ENCODE assay signal across 8 cellular contexts in the genomic region with DNA sequence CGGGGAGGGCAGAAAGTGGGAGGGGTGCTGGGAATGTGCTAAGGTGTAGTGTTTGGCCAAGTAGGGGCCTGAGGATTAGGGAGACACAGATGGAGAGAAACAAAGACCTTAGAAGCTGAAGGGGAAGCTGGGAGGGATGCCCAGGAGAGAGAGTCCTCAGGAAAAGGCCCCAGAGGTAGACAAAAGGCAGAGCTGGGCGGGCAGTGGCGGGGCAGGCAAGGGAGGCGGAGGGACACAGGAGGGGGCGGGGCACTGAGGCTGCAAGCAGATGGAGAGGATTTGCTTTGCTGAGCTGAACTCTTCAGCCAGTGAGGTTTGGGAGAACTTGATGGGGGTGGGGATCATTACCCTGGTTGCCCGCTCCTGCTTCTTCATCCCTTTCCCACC. TPM values are rescaled to one million over a fixed set of nuclear protein-coding genes. Genes with fewer than 3 reads are reported as not detected.
A peak's percentile ranks its signal among the peaks of the same experiment; 100 is the strongest.
DNase-seq lines count a peak whose midpoint lies in the region; ATAC-seq and TF ChIP-seq lines count a peak whose summit lies in the region.

No MANE protein-coding gene starts in this region.

- H3K9me3 ChIP-seq in colonic mucosa, result no peaks in the 10 kb centered on the region

- peak overlapping the region; percentile 12 to 72 for H3K27ac Mint-ChIP-seq in natural killer cell treated with Interleukin-12 subunit alpha and Interleukin-12 subunit beta and Interleukin-15 and Interleukin-18, amount 100 ng/mL, for 72 hours

- no peaks in the 10 kb centered on the region for H3K36me3 ChIP-seq in colonic mucosa

- H3K4me1 ChIP-seq in colonic mucosa, result peaks cover 15% of the 10 kb centered on the region

- TF ChIP-seq CTCF in colonic mucosa (IDR thresholded peaks at IDR 0.05), result no peak

- no peak for ATAC-seq in natural killer cell treated with Interleukin-12 subunit alpha and Interleukin-12 subunit beta and Interleukin-15 and Interleukin-18, amount 100 ng/mL, for 72 hours
- no peak for ATAC-seq in HG02981 (IDR thresholded peaks at IDR 0.05; ENCODE audit: unreplicated experiment)

- no peaks in the 10 kb centered on the region for H3K9me3 Mint-ChIP-seq in natural killer cell treated with Interleukin-12 subunit alpha and Interleukin-12 subunit beta and Interleukin-15 and Interleukin-18, amount 100 ng/mL, for 72 hours

- peak; percentile 82 for DNase-seq in D341Med (ENCODE audit: low spot score)
- DNase-seq in NCI-H2227 treated with DMSO at 0.1 percent for 48 hours (lab: John Stamatoyannopoulos, UW), result peak; percentile 45
- peak; percentile 70 for DNase-seq in colonic mucosa
- peak; percentile 54 for DNase-seq in natural killer cell treated with Interleukin-12 subunit alpha and Interleukin-12 subunit beta and Interleukin-15 and Interleukin-18, amount 100 ng/mL, for 72 hours (ENCODE audit: low spot score)
- no peak for DNase-seq in activated CD4-positive, alpha-beta T cell treated with anti-CD3 and anti-CD28 coated beads for 48 hours
- DNase-seq in activated T-cell treated with anti-CD3 and anti-CD28 coated beads, Interleukin-2, amount 50 U/mL, for 1 hour, result no peak
- no peak for DNase-seq in H4 (ENCODE audit: low spot score)

- peaks cover 9% of the 10 kb centered on the region for H3K27me3 ChIP-seq in colonic mucosa

- no peak overlapping the region for H3K27ac ChIP-seq in colonic mucosa

- intact Hi-C loops in colonic mucosa (cut with DNase I), result no loop called here

- peak overlapping the region in 1 of 2 donors; percentile 79 for H3K9ac ChIP-seq in colonic mucosa (ENCODE audit: low read depth in 2 of 2, low read length in 2 of 2)

- peaks cover 37 to 55% of the 10 kb centered on the region in 2 donors for H3K4me1 Mint-ChIP-seq in natural killer cell treated with Interleukin-12 subunit alpha and Interleukin-12 subunit beta and Interleukin-15 and Interleukin-18, amount 100 ng/mL, for 72 hours (ENCODE audit: low read depth in 2 of 2)

- no peak overlapping the region for H3K4me3 ChIP-seq in colonic mucosa

- H3K27me3 Mint-ChIP-seq in natural killer cell treated with Interleukin-12 subunit alpha and Interleukin-12 subunit beta and Interleukin-15 and Interleukin-18, amount 100 ng/mL, for 72 hours, result peaks cover 36 to 40% of the 10 kb centered on the region in 2 donors

- no peaks in the 10 kb centered on the region for H3K36me3 Mint-ChIP-seq in natural killer cell treated with Interleukin-12 subunit alpha and Interleukin-12 subunit beta and Interleukin-15 and Interleukin-18, amount 100 ng/mL, for 72 hours

- H3K4me3 Mint-ChIP-seq in natural killer cell treated with Interleukin-12 subunit alpha and Interleukin-12 subunit beta and Interleukin-15 and Interleukin-18, amount 100 ng/mL, for 72 hours, result peak overlapping the region; percentile 93

RNA-seq across cellular contexts. Expression of a gene that starts 2.8 kb away (rescaled TPM):
- total RNA-seq in colonic mucosa, result 100 to 1,000 TPM; 169 to 182 TPM
- total RNA-seq in natural killer cell treated with Interleukin-12 subunit alpha and Interleukin-12 subunit beta and Interleukin-15 and Interleukin-18, amount 100 ng/mL, for 72 hours, result 10 to 100 TPM; 50.4 to 93.8 TPM
- 122 and 133 TPM in 2 replicates for total RNA-seq in H4 (2014; rRNA removed; shearing (Covaris generic))

RNA-seq across cellular contexts. Expression of a gene that starts 3.3 kb away (rescaled TPM):
- total RNA-seq in colonic mucosa, result 1 to 10 TPM; 1.0 to 1.2 TPM
- 100 to 1,000 TPM in 1 of 2 donors, 10 to 100 TPM in 1; 78.2 to 365 TPM for total RNA-seq in natural killer cell treated with Interleukin-12 subunit alpha and Interleukin-12 subunit beta and Interleukin-15 and Interleukin-18, amount 100 ng/mL, for 72 hours
- 0.06 TPM in 1 of 2 replicates, not detected in the other for total RNA-seq in H4 (2014; rRNA removed; shearing (Covaris generic))

RNA-seq across cellular contexts. Expression of a gene that starts 16.1 kb away (rescaled TPM):
- 100 to 1,000 TPM; 199 to 212 TPM for total RNA-seq in colonic mucosa
- 100 to 1,000 TPM in 1 of 2 donors, 10 to 100 TPM in 1; 98.3 to 124 TPM for total RNA-seq in natural killer cell treated with Interleukin-12 subunit alpha and Interleukin-12 subunit beta and Interleukin-15 and Interleukin-18, amount 100 ng/mL, for 72 hours
- total RNA-seq in H4 (2014; rRNA removed; shearing (Covaris generic)), result 314 and 332 TPM in 2 replicates

RNA-seq across cellular contexts. Expression of a gene that starts 20.3 kb away (rescaled TPM):
- total RNA-seq in colonic mucosa, result 10 to 100 TPM in 1 of 2 donors, 1 to 10 TPM in 1; 6.2 to 13.4 TPM
- 1 to 10 TPM in 1 of 2 donors, under 1 TPM in 1; 0.43 to 5.4 TPM for total RNA-seq in natural killer cell treated with Interleukin-12 subunit alpha and Interleukin-12 subunit beta and Interleukin-15 and Interleukin-18, amount 100 ng/mL, for 72 hours
- total RNA-seq in H4 (2014; rRNA removed; shearing (Covaris generic)), result 0.12 TPM in 1 of 2 replicates, not detected in the other

RNA-seq across cellular contexts. Expression of a gene that starts 45.1 kb away (rescaled TPM):
- total RNA-seq in colonic mucosa, result 10 to 100 TPM; 33.3 to 47.6 TPM
- 10 to 100 TPM; 49.6 to 60.6 TPM for total RNA-seq in natural killer cell treated with Interleukin-12 subunit alpha and Interleukin-12 subunit beta and Interleukin-15 and Interleukin-18, amount 100 ng/mL, for 72 hours
- total RNA-seq in H4 (2014; rRNA removed; shearing (Covaris generic)), result 93.8 and 93.9 TPM in 2 replicates

Comparison
In these comparisons a context has a peak if more than half of its experiments do, and no peak if none do; other contexts are left out.
1. DNase-seq: peak in D341Med (single experiment), NCI-H2227 treated with DMSO at 0.1 percent for 48 hours (single experiment), colonic mucosa (single experiment) and natural killer cell treated with Interleukin-12 subunit alpha and Interleukin-12 subunit beta and Interleukin-15 and Interleukin-18, amount 100 ng/mL, for 72 hours (single experiment); none in activated CD4-positive, alpha-beta T cell treated with anti-CD3 and anti-CD28 coated beads for 48 hours (single experiment), activated T-cell treated with anti-CD3 and anti-CD28 coated beads, Interleukin-2, amount 50 U/mL, for 1 hour (single experiment) and H4 (single experiment).
2. RNA of a gene that starts 3.3 kb away (total RNA-seq): 78.2 to 365 TPM in natural killer cell treated with Interleukin-12 subunit alpha and Interleukin-12 subunit beta and Interleukin-15 and Interleukin-18, amount 100 ng/mL, for 72 hours; 1.0 to 1.2 TPM in colonic mucosa and 0.06 TPM in H4; every median in the first group is over 10 times any median in the second.